ENCODE assay signal across 11 cellular contexts in genomic region chr22:41178425-41178975, GRCh38. TPM values are rescaled to one million over a fixed set of nuclear protein-coding genes. Genes with fewer than 3 reads are reported as not detected.
DNase-seq lines count a peak whose midpoint lies in the region; ATAC-seq, FAIRE-seq and TF ChIP-seq lines count a peak whose summit lies in the region.
"Had no signal": no experiment of that assay in that cellular context is flagged by ENCODE, and none has a peak within 500 bp of the region (broad histone marks: within the 10 kb centered on the region; RNA-seq: fewer than 3 reads in every experiment).

No MANE protein-coding gene starts in this region.

- TF ChIP-seq CTCF in K562 (IDR thresholded peaks at IDR 0.05 in 2 of 3, conservative IDR thresholded peaks at IDR 0.05 in 1 of 3; ENCODE audit: insufficient read depth in 2 of 3, low read depth in 1 of 3, low read length in 3 of 3) (no peak), HepG2 (CRISPR knock-in tag; IDR thresholded peaks at IDR 0.05) (no peak), tibial artery (IDR thresholded peaks at IDR 0.05) (no peak), GM13977 (IDR thresholded peaks at IDR 0.05; ENCODE audit: extremely low read depth, insufficient read depth, missing control alignments) (no peak)

- H2AFZ ChIP-seq in K562 (ENCODE audit: low read depth, low read length), result no peak overlapping the region
- no peak overlapping the region for H2AFZ ChIP-seq in HepG2 (ENCODE audit: low read length)

- H3K79me2 ChIP-seq in K562 (ENCODE audit: control insufficient read depth, insufficient read depth, low read length), result no peaks in the 10 kb centered on the region; the same call in 2 of the 3 replicates
- no peaks in the 10 kb centered on the region for H3K79me2 ChIP-seq in HepG2 (ENCODE audit: insufficient read depth, low read length)

- no peaks in the 10 kb centered on the region for H3K9me1 ChIP-seq in K562 (ENCODE audit: control insufficient read depth, insufficient read depth, low read length)

- H4K20me1 ChIP-seq in K562 (replicated peaks; ENCODE audit: control insufficient read depth, insufficient read depth, low read length) (peaks cover 5% of the 10 kb centered on the region; the same call in 1 of the 2 replicates), HepG2 (ENCODE audit: insufficient read depth, low read length) (no peaks in the 10 kb centered on the region)

- FAIRE-seq in K562 (lab: Jason Lieb, UNC) (no peak), HepG2 (lab: Jason Lieb, UNC) (no peak)

- WGBS in K562 (ENCODE audit: insufficient coverage, low coverage, missing lambda C conversion rate), result 98% methylated on average over 7 of the region's 8 CpGs
- 97% methylated on average over 7 of the region's 8 CpGs for WGBS in HepG2 (ENCODE audit: low lambda C conversion rate)

- H3K27ac ChIP-seq in K562 (ENCODE audit: extremely low read depth, low read depth, low read length), result no peak overlapping the region
- H3K27ac ChIP-seq in HepG2 (ENCODE audit: extremely low read length, insufficient read depth, low read length), result no peak overlapping the region
- no peak overlapping the region for H3K27ac ChIP-seq in tibial artery
- H3K27ac ChIP-seq: skin epidermis, tibial nerve had no signal

- H3K9me3 ChIP-seq in K562 (replicated peaks; ENCODE audit: control insufficient read depth, insufficient read depth, low read depth, low read length) (no peaks in the 10 kb centered on the region), HepG2 (ENCODE audit: low read length) (no peaks in the 10 kb centered on the region), tibial artery (no peaks in the 10 kb centered on the region)
- H3K9me3 ChIP-seq: tibial nerve had no signal

- no peaks in the 10 kb centered on the region for H3K9me3 Mint-ChIP-seq in activated T-cell treated with anti-CD3 and anti-CD28 coated beads, Interleukin-2, amount 50 U/mL, for 24 hours
- H3K9me3 Mint-ChIP-seq: activated B cell treated with CpG ODN at 0.5 μM for 24 hours had no signal

- H3K9ac ChIP-seq in K562 (ENCODE audit: insufficient read depth in 1 of 2, low read depth in 2 of 2, low read length in 2 of 2), result no peak overlapping the region
- H3K9ac ChIP-seq in HepG2 (ENCODE audit: insufficient read depth, low read depth, low read length), result no peak overlapping the region

- no peak for TF ChIP-seq RAD21 in K562 (CRISPR knock-in tag; conservative IDR thresholded peaks at IDR 0.05 in 1 of 2, IDR thresholded peaks at IDR 0.05 in 1 of 2)
- no peak for TF ChIP-seq RAD21 in HepG2 (CRISPR knock-in tag; IDR thresholded peaks at IDR 0.05)

- H3K36me3 ChIP-seq in K562 (ENCODE audit: control insufficient read depth, insufficient read depth, low read length) (peaks cover 58% of the 10 kb centered on the region; the same call in 2 of the 3 replicates), HepG2 (replicated peaks in 1 of 2; ENCODE audit: control insufficient read depth in 1 of 2, insufficient read depth in 2 of 2, low read length in 2 of 2) (peaks cover 31 to 55% of the 10 kb centered on the region in 2 experiments), tibial artery (peaks cover 49 to 66% (median 66%) of the 10 kb centered on the region in 3 donors)

- no peak for ATAC-seq in K562
- ATAC-seq in HepG2, result no peak; the same call in 2 of the 3 replicates

- H3K4me3 Mint-ChIP-seq in activated T-cell treated with anti-CD3 and anti-CD28 coated beads, Interleukin-2, amount 50 U/mL, for 24 hours, result no peak overlapping the region
- H3K4me3 Mint-ChIP-seq: activated B cell treated with CpG ODN at 0.5 μM for 24 hours had no signal

- TSS peak; percentile 21 for BruUV-seq in K562 (replicated peaks; lab: Mats Ljungman, UMichigan)
- no TSS peak for BruUV-seq in HepG2 (replicated peaks; lab: Mats Ljungman, UMichigan)

- H3K4me2 ChIP-seq in K562 (ENCODE audit: insufficient read depth, low read length) (no peak overlapping the region), HepG2 (ENCODE audit: low read depth, low read length) (no peak overlapping the region)

- H3K27ac Mint-ChIP-seq in activated T-cell treated with anti-CD3 and anti-CD28 coated beads, Interleukin-2, amount 50 U/mL, for 24 hours, result peak overlapping the region; percentile 9
- H3K27ac Mint-ChIP-seq: activated B cell treated with CpG ODN at 0.5 μM for 24 hours had no signal

- H3K36me3 Mint-ChIP-seq in activated T-cell treated with anti-CD3 and anti-CD28 coated beads, Interleukin-2, amount 50 U/mL, for 24 hours (ENCODE audit: low read depth), result peaks cover 69% of the 10 kb centered on the region

- TF ChIP-seq POLR2A in K562 (conservative IDR thresholded peaks at IDR 0.05), result no peak; the same call in 1 of the 2 replicates
- TF ChIP-seq POLR2A in HepG2 (IDR thresholded peaks at IDR 0.05; ENCODE audit: insufficient read depth in 1 of 2, low read depth in 2 of 2, low read length in 2 of 2), result 0 out of 4 replicates have a peak, but pooled peaks of 1 of the 2 experiments have one; percentile 39

- H3K27me3 ChIP-seq in K562 (ENCODE audit: control insufficient read depth in 2 of 2, insufficient read depth in 2 of 2, low read length in 2 of 2) (no peaks in the 10 kb centered on the region), HepG2 (ENCODE audit: control insufficient read depth in 1 of 2, insufficient read depth in 2 of 2, low read length in 2 of 2) (no peaks in the 10 kb centered on the region), tibial artery (no peaks in the 10 kb centered on the region)
- H3K27me3 ChIP-seq: tibial nerve had no signal

- no peaks in the 10 kb centered on the region for H3K27me3 Mint-ChIP-seq in activated T-cell treated with anti-CD3 and anti-CD28 coated beads, Interleukin-2, amount 50 U/mL, for 24 hours
- H3K27me3 Mint-ChIP-seq: activated B cell treated with CpG ODN at 0.5 μM for 24 hours had no signal

- CTCF ChIA-PET in K562 (lab: Yijun Ruan, JAX; ENCODE audit: low intra/inter-chr PET ratio), result no interaction called here
- CTCF ChIA-PET in HepG2 (lab: Yijun Ruan, JAX; ENCODE audit: low intra/inter-chr PET ratio, low total read pairs), result no interaction called here

- H3K4me1 Mint-ChIP-seq in activated T-cell treated with anti-CD3 and anti-CD28 coated beads, Interleukin-2, amount 50 U/mL, for 24 hours (ENCODE audit: low read depth), result peaks cover 11% of the 10 kb centered on the region

- intact Hi-C loops in K562 (cut with micrococcal nuclease), result no loop called here
- intact Hi-C loops in HepG2 (cut with micrococcal nuclease; ENCODE audit: unreplicated experiment), result no loop called here
- intact Hi-C loops in tibial artery (cut with DNase I; ENCODE audit: low total_unique reads), result no loop called here

- TF ChIP-seq EP300 in K562 (IDR thresholded peaks at IDR 0.05; ENCODE audit: low read length) (no peak), HepG2 (IDR thresholded peaks at IDR 0.05; ENCODE audit: low read depth in 2 of 2, low read length in 2 of 2) (no peak), HepG2 (CRISPR knock-in tag; IDR thresholded peaks at IDR 0.05; ENCODE audit: borderline replicate concordance) (no peak)

- POLR2A ChIA-PET in K562 (lab: Yijun Ruan, JAX) (no interaction called here), HepG2 (lab: Yijun Ruan, JAX) (no interaction called here)

- in situ Hi-C loops in K562 (cut with MboI) (no loop called here), HepG2 (cut with HindIII; ENCODE audit: extremely low pct_ligation_motif_present, low pct_unique_long_range_greater_than_20kb) (no loop called here), GM13977 (cut with MboI; ENCODE audit: low pct_unique_long_range_greater_than_20kb, low sequenced_read_pairs, unreplicated experiment) (no loop called here)

- no peaks in the 10 kb centered on the region; a peak in 1 of 5 replicates for H3K4me1 ChIP-seq in K562 (replicated peaks in 1 of 2; ENCODE audit: control insufficient read depth in 2 of 2, insufficient read depth in 2 of 2, low read length in 2 of 2)
- no peaks in the 10 kb centered on the region for H3K4me1 ChIP-seq in HepG2 (ENCODE audit: insufficient read depth, low read length)
- H3K4me1 ChIP-seq in tibial artery, result no peaks in the 10 kb centered on the region

- no peak overlapping the region for H3K4me3 ChIP-seq in K562
- H3K4me3 ChIP-seq in HepG2 (replicated peaks in 1 of 3; ENCODE audit: insufficient read depth in 1 of 3, low read depth in 2 of 3, low read length in 3 of 3), result no peak overlapping the region
- no peak overlapping the region for H3K4me3 ChIP-seq in tibial artery
- H3K4me3 ChIP-seq: skin epidermis, tibial nerve had no signal

- no peak for DNase-seq in activated T-cell treated with anti-CD3 and anti-CD28 coated beads, Interleukin-2, amount 50 U/mL, for 24 hours
- no peak for DNase-seq in activated T-cell treated with anti-CD3 and anti-CD28 coated beads for 4 hours
- no peak for DNase-seq in K562 (ENCODE audit: extremely low read depth in 1 of 4, low spot score in 3 of 4)
- DNase-seq in HepG2 (ENCODE audit: low spot score), result no peak
- peak; percentile 33 to 69 for DNase-seq in tibial artery
- no peak for DNase-seq in GM13977 (ENCODE audit: low spot score)
- DNase-seq in effector CD8-positive, alpha-beta T cell (lab: John Stamatoyannopoulos, UW), result no peak
- DNase-seq in NCI-H69 (lab: John Stamatoyannopoulos, UW), result no peak
- DNase-seq: activated B cell treated with CpG ODN at 0.5 μM for 24 hours had no signal

RNA-seq across cellular contexts. Expression of gene L3MBTL2, which starts 26.6 kb away (rescaled TPM):
- 30.3 and 60.3 TPM in 2 replicates for total RNA-seq in K562 (2011; cell fraction: chromatin; rRNA removed; ENCODE audit: low replicate concordance)
- 35.0 and 35.3 TPM in 2 replicates for total RNA-seq in K562 (2011; cell fraction: nucleolus; rRNA removed)
- total RNA-seq in K562 (2011; cell fraction: nucleoplasm; rRNA removed), result 28.8 and 30.5 TPM in 2 replicates
- total RNA-seq in K562 (2014; rRNA removed), result 16.7 and 23.0 TPM in 2 replicates
- 12.9 and 14.7 TPM in 2 replicates for total RNA-seq in K562 (2014; rRNA removed; fragmentation: Illumina TruSeq; extraction: Trizol)
- total RNA-seq in K562 (2015; rRNA removed; fragmentation: Illumina TruSeq; extraction: Trizol), result 18.6 and 19.1 TPM in 2 replicates
- 21.6 and 23.1 TPM in 2 replicates for total RNA-seq in K562 (2021)
- 15.7 and 17.2 TPM in 2 replicates for polyA plus RNA-seq in K562 (2011; rRNA removed)
- polyA plus RNA-seq in K562 (2011; cell fraction: cytosol; rRNA removed), result 15.2 and 20.4 TPM in 2 replicates
- 25.9 and 35.9 TPM in 2 replicates for polyA plus RNA-seq in K562 (2011; cell fraction: nucleus; rRNA removed)
- 16.3 and 16.5 TPM in 2 replicates for polyA plus RNA-seq in K562 (2012)
- polyA plus RNA-seq in K562 (2014; fragmentation: Illumina TruSeq; extraction: Trizol), result 20.6 and 23.0 TPM in 2 replicates
- 10 to 100 TPM; 10.3 to 21.0 TPM for polyA plus RNA-seq in K562 (2014; fragmentation: Nextera tagmentation; extraction: Ambion mirVana)
- polyA plus RNA-seq in K562 (2014; rRNA removed), result 18.8 and 20.5 TPM in 2 replicates
- polyA minus RNA-seq in K562 (2011; rRNA and poly(A)+ RNA removed), result 19.2 and 24.6 TPM in 2 replicates
- polyA minus RNA-seq in K562 (2011; cell fraction: cytosol; rRNA and poly(A)+ RNA removed), result 10.3 and 12.2 TPM in 2 replicates
- polyA minus RNA-seq in K562 (2011; cell fraction: nucleus; rRNA and poly(A)+ RNA removed), result 11.6 and 16.6 TPM in 2 replicates
- 33.7 and 37.6 TPM in 2 replicates for total RNA-seq in HepG2 (2016; rRNA removed; fragmentation: Illumina TruSeq; extraction: Trizol)
- total RNA-seq in HepG2 (2016; cell fraction: cytosol; rRNA removed; fragmentation: Illumina TruSeq; extraction: Trizol; ENCODE audit: low read depth), result 2.0 and 2.6 TPM in 2 replicates
- total RNA-seq in HepG2 (2016; cell fraction: insoluble cytoplasmic fraction; rRNA removed; fragmentation: Illumina TruSeq; extraction: Trizol), result 33.9 and 35.3 TPM in 2 replicates
- total RNA-seq in HepG2 (2016; cell fraction: membrane; rRNA removed; fragmentation: Illumina TruSeq; extraction: Trizol), result 9.5 and 10.0 TPM in 2 replicates
- 18.8 and 19.9 TPM in 2 replicates for total RNA-seq in HepG2 (2016; cell fraction: nucleus; rRNA removed; fragmentation: Illumina TruSeq; extraction: Trizol)
- 13.8 and 15.2 TPM in 2 replicates for polyA plus RNA-seq in HepG2 (2011; rRNA removed)
- 11.1 and 12.2 TPM in 2 replicates for polyA plus RNA-seq in HepG2 (2011; cell fraction: cytosol; rRNA removed)
- 22.6 and 24.9 TPM in 2 replicates for polyA plus RNA-seq in HepG2 (2011; cell fraction: nucleus; rRNA removed)
- 8.5 and 9.8 TPM in 2 replicates for polyA plus RNA-seq in HepG2 (2012)
- polyA plus RNA-seq in HepG2 (2016; cell fraction: cytosol; fragmentation: Illumina TruSeq; extraction: Trizol; ENCODE audit: low read depth), result 1.4 and 1.9 TPM in 2 replicates
- polyA plus RNA-seq in HepG2 (2016; cell fraction: insoluble cytoplasmic fraction; fragmentation: Illumina TruSeq; extraction: Trizol; ENCODE audit: low read depth), result 23.7 and 29.8 TPM in 2 replicates
- 4.5 and 4.6 TPM in 2 replicates for polyA plus RNA-seq in HepG2 (2016; cell fraction: membrane; fragmentation: Illumina TruSeq; extraction: Trizol; ENCODE audit: low read depth)
- 29.0 and 31.3 TPM in 2 replicates for polyA plus RNA-seq in HepG2 (2016; cell fraction: nucleus; fragmentation: Illumina TruSeq; extraction: Trizol; ENCODE audit: insufficient read depth, low read depth)
- polyA minus RNA-seq in HepG2 (2011; rRNA and poly(A)+ RNA removed; ENCODE audit: low replicate concordance), result 21.4 and 43.9 TPM in 2 replicates
- 8.2 and 8.3 TPM in 2 replicates for polyA minus RNA-seq in HepG2 (2011; cell fraction: cytosol; rRNA and poly(A)+ RNA removed)
- 10.6 and 11.2 TPM in 2 replicates for polyA minus RNA-seq in HepG2 (2011; cell fraction: nucleus; rRNA and poly(A)+ RNA removed)

Comparison
In these comparisons a context has a peak if more than half of its experiments do, and no peak if none do; other contexts are left out.
1. DNase-seq: peak in tibial artery (2 of 2); none in activated T-cell treated with anti-CD3 and anti-CD28 coated beads, Interleukin-2, amount 50 U/mL, for 24 hours (single experiment), activated T-cell treated with anti-CD3 and anti-CD28 coated beads for 4 hours (single experiment), K562 (0 of 4), HepG2 (single experiment), GM13977 (single experiment), effector CD8-positive, alpha-beta T cell (single experiment) and NCI-H69 (single experiment).